Comparison of ENCODE assay signal across 26 cellular contexts in the genomic region with DNA sequence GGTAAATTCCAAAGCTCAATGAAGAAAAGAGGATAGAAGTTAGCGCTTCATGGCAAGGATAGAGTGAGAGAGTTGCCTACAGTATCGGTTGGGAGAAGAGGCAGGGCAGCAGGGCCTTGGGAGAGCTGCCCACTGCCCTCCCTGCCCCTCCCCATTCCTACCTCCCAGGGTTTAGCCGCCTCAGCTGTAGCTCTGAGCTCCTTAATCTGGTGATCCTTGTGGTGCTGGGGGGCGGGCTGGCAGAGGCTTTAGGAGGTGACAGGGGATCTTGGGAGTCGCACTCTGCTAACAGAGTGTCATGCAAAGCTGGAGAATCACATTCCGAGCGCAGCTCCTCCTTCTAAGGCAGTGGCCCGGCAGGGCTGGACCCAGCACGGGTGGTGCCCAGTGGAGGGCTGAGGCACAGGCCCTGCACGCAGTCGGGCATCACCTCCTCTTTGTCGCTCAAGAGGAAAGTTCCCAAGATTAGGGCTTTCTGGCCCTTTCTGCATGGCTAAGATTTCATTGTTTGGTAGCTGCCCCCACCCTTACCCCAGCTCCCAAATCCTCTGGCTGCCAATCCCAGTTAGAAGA. TPM values are rescaled to one million over a fixed set of nuclear protein-coding genes. Genes with fewer than 3 reads are reported as not detected.
DNase-seq lines count a peak whose midpoint lies in the region; ATAC-seq and TF ChIP-seq lines count a peak whose summit lies in the region.
"Had no signal": no experiment of that assay in that cellular context is flagged by ENCODE, and none has a peak within 500 bp of the region (broad histone marks: within the 10 kb centered on the region; RNA-seq: fewer than 3 reads in every experiment).

No MANE protein-coding gene starts in this region.

- no peak for TF ChIP-seq CTCF in GM23338 (conservative IDR thresholded peaks at IDR 0.05; ENCODE audit: low read depth in 2 of 2)
- no peak for TF ChIP-seq CTCF in spleen (IDR thresholded peaks at IDR 0.05 in 8 of 11, conservative IDR thresholded peaks at IDR 0.05 in 3 of 11)
- TF ChIP-seq CTCF in MCF 10A (IDR thresholded peaks at IDR 0.05; ENCODE audit: unreplicated experiment), result no peak
- TF ChIP-seq CTCF in CD8-positive, alpha-beta T cell (IDR thresholded peaks at IDR 0.05), result no peak
- TF ChIP-seq CTCF in heart left ventricle (IDR thresholded peaks at IDR 0.05), result no peak

- H3K9me3 Mint-ChIP-seq in GM23338 (no peaks in the 10 kb centered on the region), MCF 10A (ENCODE audit: unreplicated experiment) (no peaks in the 10 kb centered on the region)
- no peaks in the 10 kb centered on the region for H3K9me3 Mint-ChIP-seq in CD8-positive, alpha-beta T cell
- H3K9me3 Mint-ChIP-seq: CD8-positive, alpha-beta memory T cell had no signal

- H3F3A ChIP-seq in GM23338 (replicated peaks; ENCODE audit: low read depth), result no peaks in the 10 kb centered on the region

- DNase-seq in GM23338 (ENCODE audit: low spot score), result no peak
- DNase-seq in SK-N-MC (ENCODE audit: low read depth, low spot score), result no peak
- DNase-seq in ecto neural progenitor cell (ENCODE audit: low spot score), result peak; percentile 78
- DNase-seq in spleen, result peak; percentile 38
- no peak for DNase-seq in MCF 10A (ENCODE audit: unreplicated experiment)
- no peak for DNase-seq in CD8-positive, alpha-beta T cell
- DNase-seq in heart left ventricle, result no peak
- no peak for DNase-seq in foreskin melanocyte
- DNase-seq: AML-193; C1 segment of cervical spinal cord; Calu3; CD8-positive, alpha-beta memory T cell; EL; GF-D8; GOT3; IMR-90; MV-4-11; NCI-H1105 treated with DMSO at 0.1 percent for 48 hours; NCI-H1694 treated with DMSO at 0.1 percent for 48 hours; NCI-H2081 treated with DMSO at 0.1 percent for 48 hours; NCI-H446; NCI-H69; SIG-M5 had no signal

- peaks cover 100% of the 10 kb centered on the region for H3K27me3 ChIP-seq in GM23338 (ENCODE audit: insufficient read depth)
- H3K27me3 ChIP-seq in spleen (replicated peaks in 1 of 7), result peaks cover 0 to 77% (median 5%) of the 10 kb centered on the region in 7 donors
- H3K27me3 ChIP-seq in CD8-positive, alpha-beta T cell (ENCODE audit: insufficient read depth, low read length), result no peaks in the 10 kb centered on the region
- H3K27me3 ChIP-seq in heart left ventricle, result peaks cover 0 to 81% (median 26%) of the 10 kb centered on the region in 9 donors

- peaks cover 15% of the 10 kb centered on the region for H4K20me1 ChIP-seq in GM23338 (replicated peaks; ENCODE audit: insufficient read depth)

- CTCF ChIA-PET in MCF 10A (lab: Yijun Ruan, JAX), result interaction anchor here (0.6 to 10.6 kb wide), 8 partner anchors 12 to 1137 kb away, joined by 3 to 90 read pairs (median 3); no protein-coding TSS in a partner anchor
- CTCF ChIA-PET in CD8-positive, alpha-beta T cell (lab: Charles Lee), result interaction anchor here (1.1 to 2.7 kb wide), 3 partner anchors 12 to 185 kb away, joined by 3 to 14 read pairs (median 4); no protein-coding TSS in a partner anchor

- H3K27me3 Mint-ChIP-seq in GM23338 (ENCODE audit: insufficient read depth, low read depth, poor library complexity) (peaks cover 99% of the 10 kb centered on the region), MCF 10A (ENCODE audit: insufficient read depth, unreplicated experiment) (peaks cover 48% of the 10 kb centered on the region)
- H3K27me3 Mint-ChIP-seq in CD8-positive, alpha-beta T cell (ENCODE audit: low read depth), result peaks cover 22% of the 10 kb centered on the region

- H3K9ac ChIP-seq in SK-N-MC (ENCODE audit: insufficient read length), result no peak overlapping the region
- H3K9ac ChIP-seq: KMS-11 had no signal

- H3K9me3 ChIP-seq in SK-N-MC (ENCODE audit: low read depth, low read length) (no peaks in the 10 kb centered on the region), spleen (no peaks in the 10 kb centered on the region), heart left ventricle (no peaks in the 10 kb centered on the region)
- H3K9me3 ChIP-seq in CD8-positive, alpha-beta T cell (ENCODE audit: low read length), result no peaks in the 10 kb centered on the region

- H3K27ac Mint-ChIP-seq in GM23338, result no peak overlapping the region
- no peak overlapping the region for H3K27ac Mint-ChIP-seq in MCF 10A (ENCODE audit: low read depth, unreplicated experiment)
- H3K27ac Mint-ChIP-seq in CD8-positive, alpha-beta T cell, result no peak overlapping the region

- POLR2A ChIA-PET in MCF 10A (lab: Yijun Ruan, JAX), result interaction anchor here (0.7 kb wide), 1 partner anchor 123 kb away, joined by 3 read pairs; no protein-coding TSS in a partner anchor
- POLR2A ChIA-PET in CD8-positive, alpha-beta T cell (lab: Charles Lee), result no interaction called here

- peak; percentile 12 for ATAC-seq in GM23338
- no peak for ATAC-seq in CD8-positive, alpha-beta T cell
- ATAC-seq in heart left ventricle, result no peak
- ATAC-seq: Panc1, SK-N-SH treated with all-trans-retinoic acid at 6 μM for 48 hours had no signal

- no peak overlapping the region for H3K4me3 ChIP-seq in GM23338
- H3K4me3 ChIP-seq in SK-N-MC, result no peak overlapping the region
- no peak overlapping the region for H3K4me3 ChIP-seq in spleen
- H3K4me3 ChIP-seq in CD8-positive, alpha-beta T cell (ENCODE audit: low read depth, low read length), result no peak overlapping the region
- H3K4me3 ChIP-seq in heart left ventricle, result no peak overlapping the region

- no peaks in the 10 kb centered on the region for H3K9me2 ChIP-seq in GM23338 (ENCODE audit: insufficient read depth)

- H3K79me2 ChIP-seq in GM23338 (replicated peaks; ENCODE audit: insufficient read depth), result no peaks in the 10 kb centered on the region

- BruUV-seq in MCF 10A (replicated peaks; lab: Mats Ljungman, UMichigan), result no TSS peak

- no peak overlapping the region for H3K4me3 Mint-ChIP-seq in GM23338
- H3K4me3 Mint-ChIP-seq in MCF 10A (ENCODE audit: unreplicated experiment), result no peak overlapping the region
- H3K4me3 Mint-ChIP-seq in CD8-positive, alpha-beta T cell, result no peak overlapping the region
- H3K4me3 Mint-ChIP-seq: CD8-positive, alpha-beta memory T cell had no signal

- no peak overlapping the region for H3K27ac ChIP-seq in GM23338 (ENCODE audit: low read depth)
- H3K27ac ChIP-seq in SK-N-MC, result peak overlapping the region; percentile 31; the same call in 1 of the 2 replicates
- H3K27ac ChIP-seq in spleen, result no peak overlapping the region
- H3K27ac ChIP-seq in CD8-positive, alpha-beta T cell (ENCODE audit: low read depth, low read length), result no peak overlapping the region
- no peak overlapping the region for H3K27ac ChIP-seq in heart left ventricle
- H3K27ac ChIP-seq: KMS-11 had no signal

- no peak for TF ChIP-seq POLR2A in spleen (IDR thresholded peaks at IDR 0.05)
- no peak for TF ChIP-seq POLR2A in heart left ventricle (IDR thresholded peaks at IDR 0.05)

- no peak overlapping the region for H2AFZ ChIP-seq in GM23338

- H3K36me3 ChIP-seq in GM23338 (ENCODE audit: insufficient read depth), result no peaks in the 10 kb centered on the region; the same call in 1 of the 2 replicates
- peaks cover 96% of the 10 kb centered on the region for H3K36me3 ChIP-seq in SK-N-MC (ENCODE audit: insufficient read depth, low read length)
- H3K36me3 ChIP-seq in spleen, result no peaks in the 10 kb centered on the region
- H3K36me3 ChIP-seq in CD8-positive, alpha-beta T cell (ENCODE audit: insufficient read depth, low read length), result no peaks in the 10 kb centered on the region
- H3K36me3 ChIP-seq in heart left ventricle, result no peaks in the 10 kb centered on the region

- peaks cover 41% of the 10 kb centered on the region for H3K4me1 ChIP-seq in GM23338 (ENCODE audit: insufficient read depth)
- H3K4me1 ChIP-seq in spleen, result peaks cover 0 to 6% (median 0%) of the 10 kb centered on the region in 6 donors
- H3K4me1 ChIP-seq in CD8-positive, alpha-beta T cell (ENCODE audit: insufficient read depth, low read length), result no peaks in the 10 kb centered on the region
- H3K4me1 ChIP-seq in heart left ventricle, result no peaks in the 10 kb centered on the region

- intact Hi-C loops in spleen (cut with DNase I; ENCODE audit: low total_unique reads), result no loop called here
- intact Hi-C loops in MCF 10A (cut with micrococcal nuclease), result no loop called here
- intact Hi-C loops in CD8-positive, alpha-beta T cell (cut with DNase I, micrococcal nuclease), result no loop called here
- intact Hi-C loops in heart left ventricle (cut with DNase I), result no loop called here

- WGBS in spleen, 5 donors, result 46 to 72% (median 59%) methylated on average over 7 to 12 of the region's 12 CpGs
- 19 to 47% (median 32%) methylated on average over 11 to 12 of the region's 12 CpGs for WGBS in heart left ventricle, 4 donors

- H3K36me3 Mint-ChIP-seq in GM23338 (ENCODE audit: low read depth) (no peaks in the 10 kb centered on the region; the same call in 2 of the 3 replicates), MCF 10A (ENCODE audit: insufficient read depth, unreplicated experiment) (no peaks in the 10 kb centered on the region)
- H3K36me3 Mint-ChIP-seq in CD8-positive, alpha-beta T cell, result peaks cover 11% of the 10 kb centered on the region

- H3K4me2 ChIP-seq in GM23338, result no peak overlapping the region
- H3K4me2 ChIP-seq: KMS-11 had no signal

- peaks cover 51% of the 10 kb centered on the region for H3K4me1 Mint-ChIP-seq in GM23338
- H3K4me1 Mint-ChIP-seq in MCF 10A (ENCODE audit: insufficient read depth, unreplicated experiment), result peaks cover 20% of the 10 kb centered on the region
- no peaks in the 10 kb centered on the region for H3K4me1 Mint-ChIP-seq in CD8-positive, alpha-beta T cell (ENCODE audit: low read depth)
- H3K4me1 Mint-ChIP-seq: CD8-positive, alpha-beta memory T cell had no signal

TF ChIP-seq in GM23338, 12 proteins besides CTCF, POLR2A, EP300 and RAD21:
- TF ChIP-seq EZH2phosphoT487 (IDR thresholded peaks at IDR 0.05; ENCODE audit: unreplicated experiment), result no peak

RNA-seq across cellular contexts. Expression of gene POLG, which starts 57.1 kb away (rescaled TPM):
- total RNA-seq in GM23338 (2014; rRNA removed; shearing (Covaris generic)), result 70.2 and 74.1 TPM in 2 replicates
- polyA plus RNA-seq in GM23338 (2016; fragmentation: Nextera tagmentation; extraction: Ambion mirVana) (28.8 and 29.0 TPM in 2 replicates), spleen (10 to 100 TPM; 38.3 to 57.7 (median 54.9) TPM), heart left ventricle (10 to 100 TPM; 32.6 to 51.5 TPM)
- total RNA-seq in spleen (100 to 1,000 TPM in 1 of 7 donors, 10 to 100 TPM in 6; 63.3 to 105 (median 74.0) TPM), MCF 10A (2022) (52.9 and 62.2 TPM in 2 replicates), heart left ventricle (10 to 100 TPM; 32.1 to 79.8 (median 38.4) TPM)
- 100 to 1,000 TPM; 147 to 158 TPM for total RNA-seq in CD8-positive, alpha-beta T cell

Comparison
In these comparisons a context has a peak if more than half of its experiments do, and no peak if none do; other contexts are left out.
1. DNase-seq: peak in ecto neural progenitor cell (single experiment) and spleen (single experiment); none in GM23338 (single experiment), SK-N-MC (single experiment), MCF 10A (single experiment), CD8-positive, alpha-beta T cell (0 of 7), heart left ventricle (0 of 5) and foreskin melanocyte (single experiment).